In the genomic region with DNA sequence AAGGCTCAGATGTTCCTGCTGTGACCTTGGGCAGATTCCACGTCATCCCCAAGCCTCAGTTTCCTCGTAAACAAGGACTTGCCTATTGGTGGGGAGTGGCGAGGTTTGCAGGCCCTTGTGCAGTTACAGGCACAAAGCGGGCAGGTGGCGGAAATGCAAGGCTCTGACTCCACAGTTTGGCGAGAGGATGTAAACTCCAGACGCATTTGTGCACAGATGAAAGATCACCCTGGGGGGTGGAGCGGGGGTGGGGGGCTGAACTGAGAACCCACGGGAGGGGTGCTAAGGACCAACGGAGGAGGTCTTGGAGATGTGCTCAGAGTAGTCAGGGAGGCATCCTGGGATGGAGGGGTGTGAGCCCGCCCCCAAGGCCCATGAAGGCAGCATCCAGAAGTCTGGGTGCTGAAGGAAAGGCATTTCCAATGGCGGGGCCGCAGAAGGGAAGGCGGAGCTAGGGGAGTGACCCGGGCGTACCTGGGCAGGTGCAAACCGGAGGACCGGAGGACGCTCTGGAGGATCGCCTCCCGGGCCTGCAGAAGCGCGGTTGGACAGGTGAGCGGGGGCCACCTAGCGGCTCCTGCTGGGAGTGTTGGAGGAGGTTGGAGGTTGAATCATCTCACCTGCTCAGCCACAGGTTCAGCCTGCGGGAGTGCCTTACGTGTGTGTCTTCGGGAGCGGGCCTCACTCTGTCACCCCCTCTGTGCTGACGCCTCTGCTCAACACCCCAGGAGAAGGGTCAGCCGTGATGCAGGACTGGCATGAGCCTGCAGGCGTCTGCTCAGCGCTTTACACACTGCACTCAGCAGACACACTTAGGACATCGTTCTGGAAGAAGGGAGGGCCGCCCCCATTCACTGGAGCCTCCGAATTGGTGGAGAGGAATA, we compare ENCODE assay signal across 9 cellular contexts. TPM values are rescaled to one million over a fixed set of nuclear protein-coding genes. Genes with fewer than 3 reads are reported as not detected.
A peak's percentile ranks its signal among the peaks of the same experiment; 100 is the strongest.
DNase-seq lines count a peak whose midpoint lies in the region; ATAC-seq and TF ChIP-seq lines count a peak whose summit lies in the region.
"Had no signal": no experiment of that assay in that cellular context is flagged by ENCODE, and none has a peak within 500 bp of the region (broad histone marks: within the 10 kb centered on the region; RNA-seq: fewer than 3 reads in every experiment).

No MANE protein-coding gene starts in this region.

- no peak overlapping the region for H3K4me3 Mint-ChIP-seq in activated naive CD8-positive, alpha-beta T cell treated with anti-CD3 and anti-CD28 coated beads for 36 hours
- H3K4me3 Mint-ChIP-seq: T-helper 1 cell treated with Interleukin-12 subunit alpha and Interleukin-12 subunit beta and Interleukin-4 antibody, amounts not matched to agents 30 μg/mL and 1 μg/mL, for 36 hours had no signal

- POLR2A ChIA-PET in IMR-90 (lab: Charles Lee; ENCODE audit: unreplicated experiment) = no interaction called here
- POLR2A ChIA-PET in SK-N-SH (lab: Yijun Ruan, JAX) = no interaction called here

- dilution Hi-C loops in IMR-90 (cut with HindIII; ENCODE audit: low sequenced_read_pairs, unreplicated experiment) = no loop called here

- H3K4me1 Mint-ChIP-seq in activated naive CD8-positive, alpha-beta T cell treated with anti-CD3 and anti-CD28 coated beads for 36 hours = peaks cover 5% of the 10 kb centered on the region

- no peak overlapping the region for H3K56ac ChIP-seq in IMR-90 (ENCODE audit: extremely low read depth, insufficient read depth, low read length)

- H3K14ac ChIP-seq in IMR-90 (replicated peaks; ENCODE audit: low read depth, low read length) = no peak overlapping the region

- H2BK120ac ChIP-seq in IMR-90 (ENCODE audit: low read depth, low read length) = no peak overlapping the region

- BruUV-seq in IMR-90 (replicated peaks; lab: Mats Ljungman, UMichigan) = no TSS peak

- no peaks in the 10 kb centered on the region for H3K36me3 ChIP-seq in DND-41 (ENCODE audit: insufficient read depth, low read length)
- no peaks in the 10 kb centered on the region for H3K36me3 ChIP-seq in IMR-90 (ENCODE audit: control insufficient read depth, insufficient read depth, low read length)
- H3K36me3 ChIP-seq in SK-N-SH (replicated peaks in 1 of 2; ENCODE audit: control insufficient read depth in 1 of 2, insufficient read depth in 2 of 2, low read length in 1 of 2) = no peaks in the 10 kb centered on the region
- no peaks in the 10 kb centered on the region for H3K36me3 ChIP-seq in gastrocnemius medialis

- TF ChIP-seq CTCF in DND-41 (IDR thresholded peaks at IDR 0.05; ENCODE audit: borderline replicate concordance, extremely low read depth, low read length, poor library complexity, severe bottlenecking) = peak; percentile 80
- TF ChIP-seq CTCF in IMR-90 (conservative IDR thresholded peaks at IDR 0.05; ENCODE audit: low read depth, low read length) = peak; percentile 72
- TF ChIP-seq CTCF in SK-N-SH (IDR thresholded peaks at IDR 0.05) = peak; percentile 83
- TF ChIP-seq CTCF in gastrocnemius medialis (IDR thresholded peaks at IDR 0.05 in 4 of 5, conservative IDR thresholded peaks at IDR 0.05 in 1 of 5) = peak; percentile 59 to 85 (median 80)

- H4K5ac ChIP-seq in IMR-90 (ENCODE audit: low read depth, low read length) = no peak overlapping the region

- CTCF ChIA-PET in IMR-90 (lab: Yijun Ruan, JAX) (no interaction called here), SK-N-SH (lab: Yijun Ruan, JAX) (interaction anchor here (0.7 to 2.8 kb wide), 14 partner anchors 8 to 228 kb away, joined by 3 to 16 read pairs (median 4); no protein-coding TSS in a partner anchor)

- H2BK15ac ChIP-seq in IMR-90 (ENCODE audit: low read depth, low read length) = no peak overlapping the region

- H4K20me1 ChIP-seq in DND-41 (ENCODE audit: insufficient read depth, low read length) = peaks cover 4% of the 10 kb centered on the region
- peaks cover 6% of the 10 kb centered on the region; the same call in 1 of the 2 replicates for H4K20me1 ChIP-seq in IMR-90 (ENCODE audit: insufficient read depth, low read length)
- 0 out of 2 replicates have a peak, but pooled peaks cover 6% of the 10 kb centered on the region for H4K20me1 ChIP-seq in SK-N-SH (ENCODE audit: insufficient read depth)

- no peak overlapping the region for H4K8ac ChIP-seq in IMR-90 (ENCODE audit: low read depth in 2 of 2, low read length in 2 of 2)

- H3K4me2 ChIP-seq in DND-41 (ENCODE audit: insufficient read depth, low read length) (no peak overlapping the region), IMR-90 (ENCODE audit: low read depth, low read length) (no peak overlapping the region), SK-N-SH (peak overlapping the region; percentile 37; the same call in 1 of the 2 replicates)

- peaks cover 74% of the 10 kb centered on the region for H3K27me3 Mint-ChIP-seq in activated naive CD8-positive, alpha-beta T cell treated with anti-CD3 and anti-CD28 coated beads for 36 hours

- H3K9me3 ChIP-seq in DND-41 (ENCODE audit: insufficient read depth, low read length, severe bottlenecking) = no peaks in the 10 kb centered on the region
- no peaks in the 10 kb centered on the region for H3K9me3 ChIP-seq in IMR-90 (ENCODE audit: control insufficient read depth, insufficient read depth, low read length)
- H3K9me3 ChIP-seq in SK-N-SH = no peaks in the 10 kb centered on the region
- H3K9me3 ChIP-seq in right cardiac atrium (ENCODE audit: control insufficient read depth, low read length) = no peaks in the 10 kb centered on the region
- no peaks in the 10 kb centered on the region for H3K9me3 ChIP-seq in gastrocnemius medialis

- TF ChIP-seq POLR2A in IMR-90 (IDR thresholded peaks at IDR 0.05; ENCODE audit: low read depth, low read length) (no peak), gastrocnemius medialis (IDR thresholded peaks at IDR 0.05) (no peak)

- no peaks in the 10 kb centered on the region for H3K9me3 Mint-ChIP-seq in activated naive CD8-positive, alpha-beta T cell treated with anti-CD3 and anti-CD28 coated beads for 36 hours
- H3K9me3 Mint-ChIP-seq: T-helper 1 cell treated with Interleukin-12 subunit alpha and Interleukin-12 subunit beta and Interleukin-4 antibody, amounts not matched to agents 30 μg/mL and 1 μg/mL, for 36 hours had no signal

- intact Hi-C loops in IMR-90 (cut with micrococcal nuclease) (loop anchor here (2.0 kb wide), 1 partner anchor 70 kb away; no protein-coding TSS in a partner anchor), right cardiac atrium (cut with DNase I) (loop anchor here in 2 of 4 donors (5.0 kb wide), 1 partner anchor 239 kb away; no protein-coding TSS in a partner anchor), gastrocnemius medialis (cut with DNase I; ENCODE audit: low total_unique reads) (loop anchor here (1.0 to 5.0 kb wide), 2 partner anchors 169 to 234 kb away; no protein-coding TSS in a partner anchor)

- H3K18ac ChIP-seq in IMR-90 (ENCODE audit: low read depth, low read length) = no peak overlapping the region

- no peak overlapping the region for H3K23ac ChIP-seq in IMR-90 (ENCODE audit: low read depth, low read length)

- ATAC-seq in DND-41 (ENCODE audit: insufficient read depth, low read depth) (peak; percentile 83), IMR-90 (ENCODE audit: low read depth) (no peak), right cardiac atrium (peak; percentile 67 to 74), gastrocnemius medialis (peak; percentile 65 to 79), HG03135 (IDR thresholded peaks at IDR 0.05; ENCODE audit: unreplicated experiment) (no peak), HG03469 (IDR thresholded peaks at IDR 0.05; ENCODE audit: unreplicated experiment) (no peak)

- H2AFZ ChIP-seq in DND-41 (ENCODE audit: low read depth, low read length) = no peak overlapping the region
- no peak overlapping the region for H2AFZ ChIP-seq in IMR-90 (replicated peaks; ENCODE audit: low read length, poor library complexity)
- H2AFZ ChIP-seq in SK-N-SH (ENCODE audit: low read depth) = no peak overlapping the region

- H3K4me1 ChIP-seq in DND-41 (ENCODE audit: insufficient read depth, low read length) (no peaks in the 10 kb centered on the region), IMR-90 (ENCODE audit: control insufficient read depth, insufficient read depth, low read length) (peaks cover 15% of the 10 kb centered on the region), SK-N-SH (ENCODE audit: control insufficient read depth in 1 of 2, insufficient read depth in 2 of 2, low read depth in 1 of 2, low read length in 1 of 2) (peaks cover 0 to 10% of the 10 kb centered on the region in 2 experiments; a peak in 1 of 4 replicates), right cardiac atrium (ENCODE audit: control insufficient read depth, insufficient read depth, low read length) (peaks cover 3% of the 10 kb centered on the region), gastrocnemius medialis (peaks cover 0 to 7% of the 10 kb centered on the region in 2 donors)

- in situ Hi-C loops in IMR-90 (cut with MboI; ENCODE audit: low sequenced_read_pairs) = no loop called here
- in situ Hi-C loops in gastrocnemius medialis (cut with MboI; ENCODE audit: low sequenced_read_pairs in 4 of 4) = loop anchor here in 3 of 4 donors (5.0 to 10.0 kb wide), 3 partner anchors 234 to 246 kb away; partner anchors contain the start of gene EXOSC2 (in 1 of the 3)

- no peak overlapping the region for H2AK9ac ChIP-seq in IMR-90 (replicated peaks; ENCODE audit: low read depth, low read length, poor library complexity)

- no peak for TF ChIP-seq EP300 in SK-N-SH (IDR thresholded peaks at IDR 0.05; ENCODE audit: borderline replicate concordance in 1 of 2, low read depth in 1 of 2, low read length in 1 of 2)

- H3K9ac ChIP-seq in DND-41 (ENCODE audit: low read depth, low read length) (no peak overlapping the region), IMR-90 (ENCODE audit: low read depth, low read length) (no peak overlapping the region), SK-N-SH (no peak overlapping the region)

- TF ChIP-seq RAD21 in IMR-90 (IDR thresholded peaks at IDR 0.05; ENCODE audit: low read length) = peak; percentile 74
- peak; percentile 79 for TF ChIP-seq RAD21 in SK-N-SH (IDR thresholded peaks at IDR 0.05; ENCODE audit: low read length)

- no peak overlapping the region for H3K4ac ChIP-seq in IMR-90 (ENCODE audit: low read depth, low read length)

- H3K27ac Mint-ChIP-seq in activated naive CD8-positive, alpha-beta T cell treated with anti-CD3 and anti-CD28 coated beads for 36 hours = no peak overlapping the region
- H3K27ac Mint-ChIP-seq: T-helper 1 cell treated with Interleukin-12 subunit alpha and Interleukin-12 subunit beta and Interleukin-4 antibody, amounts not matched to agents 30 μg/mL and 1 μg/mL, for 36 hours had no signal

- H2AK5ac ChIP-seq in IMR-90 (ENCODE audit: low read depth, low read length) = no peak overlapping the region

- H3K36me3 Mint-ChIP-seq in activated naive CD8-positive, alpha-beta T cell treated with anti-CD3 and anti-CD28 coated beads for 36 hours = no peaks in the 10 kb centered on the region

- H3K4me3 ChIP-seq in DND-41 (ENCODE audit: low read depth in 1 of 2, low read length in 2 of 2) (no peak overlapping the region), IMR-90 (ENCODE audit: insufficient read depth, low read depth, low read length) (no peak overlapping the region), SK-N-SH (ENCODE audit: low read depth in 2 of 2, low read length in 1 of 2) (peak overlapping the region in 1 of 2 experiments; percentile 28; a peak in 2 of 4 replicates), right cardiac atrium (ENCODE audit: low read length) (no peak overlapping the region), gastrocnemius medialis (no peak overlapping the region)

- H3K79me1 ChIP-seq in IMR-90 (ENCODE audit: low read depth in 1 of 2, low read length in 2 of 2) = 0 out of 4 replicates have a peak, but pooled peaks cover 0 to 3% of the 10 kb centered on the region in 2 experiments

- no peaks in the 10 kb centered on the region for H3K9me2 ChIP-seq in SK-N-SH

- H3K79me2 ChIP-seq in DND-41 (ENCODE audit: insufficient read depth, low read length) (no peaks in the 10 kb centered on the region), SK-N-SH (ENCODE audit: insufficient read depth) (no peaks in the 10 kb centered on the region)

- H3K27ac ChIP-seq in DND-41 (ENCODE audit: low read length) (no peak overlapping the region), IMR-90 (ENCODE audit: insufficient read depth, low read length) (no peak overlapping the region), SK-N-SH (ENCODE audit: low read depth in 2 of 2, low read length in 1 of 2) (no peak overlapping the region), right cardiac atrium (ENCODE audit: low read length) (no peak overlapping the region), gastrocnemius medialis (no peak overlapping the region)

- peak; percentile 57 for DNase-seq in DND-41
- peak; percentile 15 for DNase-seq in IMR-90
- peak; percentile 84 for DNase-seq in SK-N-SH
- DNase-seq in activated naive CD8-positive, alpha-beta T cell treated with anti-CD3 and anti-CD28 coated beads for 36 hours = peak; percentile 77
- peak; percentile 49 to 86 (median 85) for DNase-seq in right cardiac atrium
- DNase-seq in gastrocnemius medialis = peak; percentile 28 to 37

- H3K9me1 ChIP-seq in IMR-90 (ENCODE audit: insufficient read depth, low read length) = peaks cover 7% of the 10 kb centered on the region; the same call in 1 of the 2 replicates

- H4K91ac ChIP-seq in IMR-90 (ENCODE audit: insufficient read depth, low read depth, low read length) = no peak overlapping the region

- H3K27me3 ChIP-seq in DND-41 (ENCODE audit: insufficient read depth, low read length, poor library complexity) (no peaks in the 10 kb centered on the region), IMR-90 (ENCODE audit: control insufficient read depth, insufficient read depth, low read length) (peaks cover 45% of the 10 kb centered on the region), SK-N-SH (ENCODE audit: insufficient read depth) (peaks cover 49% of the 10 kb centered on the region), right cardiac atrium (ENCODE audit: control insufficient read depth, insufficient read depth) (no peaks in the 10 kb centered on the region), gastrocnemius medialis (peaks cover 48 to 70% (median 67%) of the 10 kb centered on the region in 3 donors)

- H2BK20ac ChIP-seq in IMR-90 (ENCODE audit: low read depth, low read length) = no peak overlapping the region

- 3% methylated on average over 8 of the region's 36 CpGs; no CpG with 5 or more reads in 1 of the 2 experiments for WGBS in IMR-90 (ENCODE audit: extremely low coverage in 2 of 2, insufficient read length in 1 of 2), 2 experiments
- WGBS in SK-N-SH (ENCODE audit: low lambda C conversion rate) = 18% methylated on average over 17 of the region's 36 CpGs
- 7% methylated on average over 36 of the region's 36 CpGs for WGBS in right cardiac atrium

- H2BK5ac ChIP-seq in IMR-90 (ENCODE audit: low read depth, low read length, poor library complexity, severe bottlenecking) = no peak overlapping the region

- H3F3A ChIP-seq in SK-N-SH (replicated peaks; ENCODE audit: insufficient read depth) = peaks cover 14% of the 10 kb centered on the region

RNA-seq across cellular contexts. Expression of gene FIBCD1, which starts 1.9 kb away (rescaled TPM):
- total RNA-seq in IMR-90 (2012; rRNA removed) (1.1 and 2.2 TPM in 2 replicates), right cardiac atrium (1 to 10 TPM in 1 of 4 donors, under 1 TPM in 3; 0.20 to 2.2 (median 0.35) TPM), gastrocnemius medialis (not detected)
- polyA plus RNA-seq in IMR-90 (2012; rRNA removed) (10.1 and 12.2 TPM in 2 replicates), SK-N-SH (2012; rRNA removed) (0.86 and 1.3 TPM in 2 replicates), right cardiac atrium (1.2 TPM)
- polyA plus RNA-seq in IMR-90 (2012; cell fraction: cytosol; rRNA removed) = 8.8 and 15.2 TPM in 2 replicates
- polyA plus RNA-seq in IMR-90 (2012; cell fraction: nucleus; rRNA removed; ENCODE audit: low replicate concordance) = 11.6 and 31.9 TPM in 2 replicates
- 0.13 and 0.33 TPM in 2 replicates for polyA plus RNA-seq in SK-N-SH (2012; cell fraction: cytosol; rRNA removed)
- polyA plus RNA-seq in SK-N-SH (2012; cell fraction: nucleus; rRNA removed) = 1.2 and 1.3 TPM in 2 replicates
- not detected for total RNA-seq in activated naive CD8-positive, alpha-beta T cell treated with anti-CD3 and anti-CD28 coated beads for 36 hours

RNA-seq across cellular contexts. Expression of gene QRFP, which starts 44.3 kb away (rescaled TPM):
- total RNA-seq in IMR-90 (2012; rRNA removed) = not detected in 2 replicates
- not detected in 2 replicates for polyA plus RNA-seq in IMR-90 (2012; rRNA removed)
- polyA plus RNA-seq in IMR-90 (2012; cell fraction: cytosol; rRNA removed) = not detected in 2 replicates
- polyA plus RNA-seq in IMR-90 (2012; cell fraction: nucleus; rRNA removed; ENCODE audit: low replicate concordance) = not detected in 2 replicates
- polyA plus RNA-seq in SK-N-SH (2012; rRNA removed) = not detected in 2 replicates
- not detected in 2 replicates for polyA plus RNA-seq in SK-N-SH (2012; cell fraction: cytosol; rRNA removed)
- not detected in 2 replicates for polyA plus RNA-seq in SK-N-SH (2012; cell fraction: nucleus; rRNA removed)
- total RNA-seq in activated naive CD8-positive, alpha-beta T cell treated with anti-CD3 and anti-CD28 coated beads for 36 hours = not detected
- total RNA-seq in right cardiac atrium = not detected
- polyA plus RNA-seq in right cardiac atrium = 0.05 TPM
- total RNA-seq in gastrocnemius medialis = not detected

Comparison
In these comparisons a context has a peak if more than half of its experiments do, and no peak if none do; other contexts are left out.
1. ATAC-seq: peak in DND-41 (single experiment), right cardiac atrium (2 of 2) and gastrocnemius medialis (2 of 2); none in IMR-90 (single experiment), HG03135 (single experiment) and HG03469 (single experiment).
2. DNase-seq: peak in every context shown above with its lines; median percentile 85 in right cardiac atrium; 84 in SK-N-SH; 77 in activated naive CD8-positive, alpha-beta T cell treated with anti-CD3 and anti-CD28 coated beads for 36 hours; 57 in DND-41; 32 in gastrocnemius medialis; 15 in IMR-90.
3. Peak in every context shown above with its lines, with median percentiles within 50 percentile points of each other: CTCF ChIP-seq.